Comparison of ENCODE assay signal across 8 cellular contexts in the genomic region with DNA sequence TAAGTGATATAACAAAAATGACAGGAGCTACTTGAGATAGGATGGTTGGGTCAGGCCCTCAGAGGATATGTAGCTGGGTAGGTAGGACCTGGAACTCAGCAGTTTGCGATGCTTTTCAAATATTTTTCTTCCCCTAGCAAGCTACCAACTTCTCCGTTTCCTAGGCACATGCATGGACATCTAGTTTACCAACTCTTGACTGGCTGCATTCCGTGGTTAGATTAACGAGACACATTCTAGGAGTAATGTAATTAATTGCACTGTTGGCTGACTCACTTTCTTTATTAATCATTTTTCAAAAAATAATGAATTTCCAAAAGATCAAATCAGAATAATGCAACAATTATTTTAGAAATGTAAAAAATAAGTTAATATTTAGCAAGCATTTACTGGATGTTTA.
"Had no signal": no experiment of that assay in that cellular context is flagged by ENCODE, and none has a peak within 500 bp of the region (broad histone marks: within the 10 kb centered on the region; RNA-seq: fewer than 3 reads in every experiment).

No MANE protein-coding gene starts in this region.

- ATAC-seq: HepG2, K562 had no signal

- DNase-seq: IMR-90, KBM-7, KG1 had no signal

- FAIRE-seq: HepG2, HTR-8/SVneo, K562 had no signal

- H3K36me3 Mint-ChIP-seq: IgD-negative memory B cell had no signal

- H3K4me3 ChIP-seq: K562 had no signal

- H3K9me3 Mint-ChIP-seq: IgD-negative memory B cell had no signal

- H3K27ac Mint-ChIP-seq: IgD-negative memory B cell had no signal

- H3K27ac ChIP-seq: HL-60 had no signal

- H3K4me1 Mint-ChIP-seq: IgD-negative memory B cell had no signal

- H3K4me3 Mint-ChIP-seq: IgD-negative memory B cell had no signal
